ENCODE assay signal across 8 cellular contexts in genomic region chr6:39228111-39228971, GRCh38. TPM values are rescaled to one million over a fixed set of nuclear protein-coding genes. Genes with fewer than 3 reads are reported as not detected.
DNase-seq lines count a peak whose midpoint lies in the region; ATAC-seq and TF ChIP-seq lines count a peak whose summit lies in the region.

No MANE protein-coding gene starts in this region.

- H3K36me3 ChIP-seq in HCT116 (ENCODE audit: control insufficient read depth in 1 of 2, insufficient read depth in 2 of 2, low read length in 2 of 2): no peaks in the 10 kb centered on the region

- H3K4me3 ChIP-seq in HCT116 (replicated peaks in 1 of 2; ENCODE audit: low read depth in 1 of 2, low read length in 2 of 2): peak overlapping the region; percentile 75 to 88

- ATAC-seq in HCT116: no peak
- ATAC-seq in HG03521 (IDR thresholded peaks at IDR 0.05; ENCODE audit: unreplicated experiment): no peak
- no peak for ATAC-seq in HG02970 (IDR thresholded peaks at IDR 0.05; ENCODE audit: low FRiP score, unreplicated experiment)
- no peak for ATAC-seq in GM18498 (IDR thresholded peaks at IDR 0.05; ENCODE audit: unreplicated experiment)

- no peaks in the 10 kb centered on the region for H3K9me3 ChIP-seq in HCT116 (ENCODE audit: control insufficient read depth in 1 of 2, insufficient read depth in 1 of 2, low read depth in 1 of 2, low read length in 2 of 2)

- TF ChIP-seq CTCF in HCT116 (IDR thresholded peaks at IDR 0.05 in 2 of 3, conservative IDR thresholded peaks at IDR 0.05 in 1 of 3; ENCODE audit: borderline replicate concordance in 1 of 3, insufficient read depth in 1 of 3, low read depth in 2 of 3, low read length in 2 of 3): no peak

- peak overlapping the region; percentile 98 for H3K4me2 ChIP-seq in HCT116 (ENCODE audit: low read length)

- POLR2A ChIA-PET in HCT116 (lab: Charles Lee): interaction anchor here (0.6 to 1.4 kb wide), 5 partner anchors 12 to 75 kb away, joined by 3 to 6 read pairs (median 3); no protein-coding TSS in a partner anchor

- no TSS peak for BruUV-seq in HCT116 (replicated peaks; lab: Mats Ljungman, UMichigan)

- peaks cover 55% of the 10 kb centered on the region for H3K79me2 ChIP-seq in HCT116 (ENCODE audit: insufficient read depth, low read length)

- RAD21 ChIA-PET in HCT116 (lab: Charles Lee; ENCODE audit: low non-redundant PET in 1 of 2, low total read pairs in 2 of 2, uncharacterized antibody in 2 of 2, unreplicated experiment in 2 of 2): no interaction called here

- no peak overlapping the region for H2AFZ ChIP-seq in HCT116 (ENCODE audit: low read depth, low read length, poor library complexity, severe bottlenecking)

- H3K9ac ChIP-seq in HCT116 (ENCODE audit: low read length): peak overlapping the region; percentile 78

- no peaks in the 10 kb centered on the region for H3K9me2 ChIP-seq in HCT116 (ENCODE audit: insufficient read depth)

- TF ChIP-seq RAD21 in HCT116 (IDR thresholded peaks at IDR 0.05; ENCODE audit: low read depth): no peak

- no peak for TF ChIP-seq POLR2A in HCT116 (IDR thresholded peaks at IDR 0.05; ENCODE audit: borderline replicate concordance, extremely low read depth, insufficient read depth, insufficient read length)

- H3K27me3 ChIP-seq in HCT116 (ENCODE audit: insufficient read depth, low read length): no peaks in the 10 kb centered on the region

- peak overlapping the region; percentile 53; the same call in 1 of the 2 replicates for H3K27ac ChIP-seq in HCT116 (ENCODE audit: low read depth, low read length)

- CTCF ChIA-PET in HCT116 (lab: Charles Lee): interaction anchor here (1.3 to 3.2 kb wide), 2 partner anchors 11 to 74 kb away, joined by 4 to 14 read pairs; no protein-coding TSS in a partner anchor

- no peak for DNase-seq in HCT116 (ENCODE audit: low read depth, low spot score)
- DNase-seq in activated CD8-positive, alpha-beta memory T cell treated with anti-CD3 and anti-CD28 coated beads, Interleukin-2, amount 50 U/mL, for 4 hours: peak; percentile 35
- peak; percentile 16 for DNase-seq in kidney tubule cell (ENCODE audit: low spot score)
- DNase-seq in stimulated activated CD4-positive, alpha-beta T cell treated with anti-CD3 and anti-CD28 coated beads, TNF-alpha, amount 100 ng/mL, for 48 hours (ENCODE audit: low read depth in 3 of 3): peak; percentile 15 to 49 (median 21)
- DNase-seq in SW 1271 (lab: John Stamatoyannopoulos, UW): no peak

- H3K4me1 ChIP-seq in HCT116 (ENCODE audit: control insufficient read depth in 1 of 2, insufficient read depth in 2 of 2, low read length in 2 of 2): peaks cover 9 to 41% of the 10 kb centered on the region in 2 experiments; a peak in 3 of 4 replicates

- intact Hi-C loops in HCT116 (cut with micrococcal nuclease): loop anchor here (5.0 kb wide), 1 partner anchor 51 kb away; no protein-coding TSS in a partner anchor

- no peaks in the 10 kb centered on the region for H4K20me1 ChIP-seq in HCT116 (ENCODE audit: insufficient read depth)

TF ChIP-seq in HCT116, 20 proteins besides CTCF, POLR2A, EP300 and RAD21:
- TF ChIP-seq CEBPB (IDR thresholded peaks at IDR 0.05; ENCODE audit: low read depth): no peak
- no peak for TF ChIP-seq EZH2 (IDR thresholded peaks at IDR 0.05)
- no peak for TF ChIP-seq ELF1 (IDR thresholded peaks at IDR 0.05; ENCODE audit: borderline replicate concordance, low read depth)
- TF ChIP-seq FOSL1 (IDR thresholded peaks at IDR 0.05; ENCODE audit: low read depth): no peak

RNA-seq across cellular contexts. Expression of gene KCNK5, which starts 0.9 kb away (rescaled TPM):
- 9.5 TPM for total RNA-seq in HCT116 (2021; ENCODE audit: unreplicated experiment)
- 6.4 and 8.3 TPM in 2 replicates for polyA plus RNA-seq in HCT116 (2012)

Comparison
In these comparisons a context has a peak if more than half of its experiments do, and no peak if none do; other contexts are left out.
1. DNase-seq: peak in activated CD8-positive, alpha-beta memory T cell treated with anti-CD3 and anti-CD28 coated beads, Interleukin-2, amount 50 U/mL, for 4 hours (single experiment), kidney tubule cell (single experiment) and stimulated activated CD4-positive, alpha-beta T cell treated with anti-CD3 and anti-CD28 coated beads, TNF-alpha, amount 100 ng/mL, for 48 hours (3 of 3); none in HCT116 (single experiment) and SW 1271 (0 of 2).